In genomic region chr2:200026312-200026711, GRCh38 we compare ENCODE assay signal across 32 cellular contexts.
DNase-seq lines count a peak whose midpoint lies in the region; ATAC-seq and TF ChIP-seq lines count a peak whose summit lies in the region.
"Had no signal": no experiment of that assay in that cellular context is flagged by ENCODE, and none has a peak within 500 bp of the region (broad histone marks: within the 10 kb centered on the region; RNA-seq: fewer than 3 reads in every experiment).

No MANE protein-coding gene starts in this region.

- TF ChIP-seq CTCF in AG09319 (IDR thresholded peaks at IDR 0.05; ENCODE audit: low read depth, low read length) (no peak), nephron (IDR thresholded peaks at IDR 0.05; ENCODE audit: unreplicated experiment in 3 of 3) (no peak)

- H3K36me3 Mint-ChIP-seq in nephron (ENCODE audit: low read depth) = no peaks in the 10 kb centered on the region
- H3K36me3 Mint-ChIP-seq: activated naive CD8-positive, alpha-beta T cell treated with anti-CD3 and anti-CD28 coated beads, Interleukin-2, amount 10 ng/mL, durations not matched to agents 7 days and 5 days; stimulated activated effector memory CD8-positive, alpha-beta T cell treated with anti-CD3 and anti-CD28 coated beads, Interleukin-12 subunit alpha, Interleukin-12 subunit beta, amount 100 ng/mL, for 72 hours had no signal

- peaks cover 5% of the 10 kb centered on the region for H3K27me3 Mint-ChIP-seq in nephron (ENCODE audit: low read depth)
- H3K27me3 Mint-ChIP-seq: progenitor cell of endocrine pancreas had no signal

- H3K27ac Mint-ChIP-seq in nephron = peak overlapping the region; percentile 77 to 84 (median 78)
- H3K27ac Mint-ChIP-seq: activated B cell treated with CpG ODN at 0.5 μM for 24 hours; activated CD4-positive, alpha-beta T cell treated with anti-CD3 and anti-CD28 coated beads, Interleukin-2, amount 10 ng/mL, durations not matched to agents 7 days and 5 days; activated naive CD8-positive, alpha-beta T cell treated with anti-CD3 and anti-CD28 coated beads, Interleukin-2, amount 10 ng/mL, durations not matched to agents 7 days and 5 days; dendritic cell treated with granulocyte-macrophage colony-stimulating factor and Interleukin-4, amounts not matched to agents 40 ng/mL and 50 ng/mL, for 4 days; naive thymus-derived CD8-positive, alpha-beta T cell; progenitor cell of endocrine pancreas; stimulated activated effector memory CD8-positive, alpha-beta T cell treated with anti-CD3 and anti-CD28 coated beads, Interleukin-12 subunit alpha, Interleukin-12 subunit beta, amount 100 ng/mL, for 72 hours had no signal

- no peak for ATAC-seq in GM19023 (IDR thresholded peaks at IDR 0.05; ENCODE audit: unreplicated experiment)
- ATAC-seq: activated T-cell treated with anti-CD3 and anti-CD28 coated beads, Interleukin-2, amount 50 U/mL, for 4 hours; gastroesophageal sphincter; left lung; naive thymus-derived CD8-positive, alpha-beta T cell; stimulated activated effector memory CD8-positive, alpha-beta T cell treated with anti-CD3 and anti-CD28 coated beads, Interleukin-12 subunit alpha, Interleukin-12 subunit beta, amount 100 ng/mL, for 72 hours had no signal

- peaks cover 15% of the 10 kb centered on the region for H3K9me3 Mint-ChIP-seq in nephron
- H3K9me3 Mint-ChIP-seq: activated B cell treated with CpG ODN at 0.5 μM for 24 hours; activated CD4-positive, alpha-beta T cell treated with anti-CD3 and anti-CD28 coated beads, Interleukin-2, amount 10 ng/mL, durations not matched to agents 7 days and 5 days; activated naive CD8-positive, alpha-beta T cell treated with anti-CD3 and anti-CD28 coated beads, Interleukin-2, amount 10 ng/mL, durations not matched to agents 7 days and 5 days; activated T-cell treated with anti-CD3 and anti-CD28 coated beads, Interleukin-2, amount 50 U/mL, for 4 hours; central memory CD8-positive, alpha-beta T cell; dendritic cell treated with granulocyte-macrophage colony-stimulating factor and Interleukin-4, amounts not matched to agents 40 ng/mL and 50 ng/mL, for 4 days; naive thymus-derived CD8-positive, alpha-beta T cell; stimulated activated effector memory CD8-positive, alpha-beta T cell treated with anti-CD3 and anti-CD28 coated beads, Interleukin-12 subunit alpha, Interleukin-12 subunit beta, amount 100 ng/mL, for 72 hours had no signal

- peak overlapping the region in 1 of 3 experiments; percentile 8 for H3K4me3 Mint-ChIP-seq in nephron
- H3K4me3 Mint-ChIP-seq: activated B cell treated with CpG ODN at 0.5 μM for 24 hours; activated CD4-positive, alpha-beta T cell treated with anti-CD3 and anti-CD28 coated beads, Interleukin-2, amount 10 ng/mL, durations not matched to agents 7 days and 5 days; activated naive CD8-positive, alpha-beta T cell treated with anti-CD3 and anti-CD28 coated beads, Interleukin-2, amount 10 ng/mL, durations not matched to agents 7 days and 5 days; activated T-cell treated with anti-CD3 and anti-CD28 coated beads, Interleukin-2, amount 50 U/mL, for 4 hours; central memory CD8-positive, alpha-beta T cell; dendritic cell treated with granulocyte-macrophage colony-stimulating factor and Interleukin-4, amounts not matched to agents 40 ng/mL and 50 ng/mL, for 4 days; naive thymus-derived CD8-positive, alpha-beta T cell; stimulated activated effector memory CD8-positive, alpha-beta T cell treated with anti-CD3 and anti-CD28 coated beads, Interleukin-12 subunit alpha, Interleukin-12 subunit beta, amount 100 ng/mL, for 72 hours had no signal

- peaks cover 24% of the 10 kb centered on the region for H3K4me1 Mint-ChIP-seq in nephron
- H3K4me1 Mint-ChIP-seq: activated B cell treated with CpG ODN at 0.5 μM for 24 hours; central memory CD8-positive, alpha-beta T cell; naive thymus-derived CD8-positive, alpha-beta T cell; stimulated activated effector memory CD8-positive, alpha-beta T cell treated with anti-CD3 and anti-CD28 coated beads, Interleukin-12 subunit alpha, Interleukin-12 subunit beta, amount 100 ng/mL, for 72 hours had no signal

- DNase-seq in AG09319 (ENCODE audit: extremely low read depth, low read depth) (peak; percentile 27), GM04504 (ENCODE audit: low read depth) (peak; percentile 21), fibroblast of gingiva (ENCODE audit: low read depth) (peak; percentile 49), globus pallidus (ENCODE audit: low spot score) (no peak), UCSD-AML1 (lab: John Stamatoyannopoulos, UW; ENCODE audit: unreplicated experiment) (no peak)
- DNase-seq in activated CD8-positive, alpha-beta memory T cell treated with anti-CD3 and anti-CD28 coated beads, Interleukin-2, amount 50 U/mL, for 4 hours = no peak
- DNase-seq: ACHN; activated B cell treated with CpG ODN at 0.5 μM for 24 hours; activated CD4-positive, alpha-beta T cell treated with anti-CD3 and anti-CD28 coated beads, Interleukin-2, amount 10 ng/mL, durations not matched to agents 7 days and 5 days; activated gamma-delta T cell treated with Interleukin-2 at 50 U/mL for 16 hours; activated naive CD8-positive, alpha-beta T cell treated with anti-CD3 and anti-CD28 coated beads, Interleukin-2, amount 10 ng/mL, durations not matched to agents 7 days and 5 days; activated T-cell treated with anti-CD3 and anti-CD28 coated beads, Interleukin-2, amount 50 U/mL, for 4 hours; Caco-2; GDM1; GOT3; KBM-7; left lung; midbrain; naive thymus-derived CD8-positive, alpha-beta T cell; NCI-H1092 treated with DMSO at 0.1 percent for 48 hours; NCI-H1694 treated with DMSO at 0.1 percent for 48 hours; NCI-H510A; nucleus accumbens; T-helper 1 cell; trophoblast cell had no signal

Comparison
In these comparisons a context has a peak if more than half of its experiments do, and no peak if none do; other contexts are left out.
1. DNase-seq: peak in AG09319 (single experiment), GM04504 (single experiment) and fibroblast of gingiva (single experiment); none in globus pallidus (single experiment), activated CD8-positive, alpha-beta memory T cell treated with anti-CD3 and anti-CD28 coated beads, Interleukin-2, amount 50 U/mL, for 4 hours (single experiment) and UCSD-AML1 (single experiment).